In the genomic region with DNA sequence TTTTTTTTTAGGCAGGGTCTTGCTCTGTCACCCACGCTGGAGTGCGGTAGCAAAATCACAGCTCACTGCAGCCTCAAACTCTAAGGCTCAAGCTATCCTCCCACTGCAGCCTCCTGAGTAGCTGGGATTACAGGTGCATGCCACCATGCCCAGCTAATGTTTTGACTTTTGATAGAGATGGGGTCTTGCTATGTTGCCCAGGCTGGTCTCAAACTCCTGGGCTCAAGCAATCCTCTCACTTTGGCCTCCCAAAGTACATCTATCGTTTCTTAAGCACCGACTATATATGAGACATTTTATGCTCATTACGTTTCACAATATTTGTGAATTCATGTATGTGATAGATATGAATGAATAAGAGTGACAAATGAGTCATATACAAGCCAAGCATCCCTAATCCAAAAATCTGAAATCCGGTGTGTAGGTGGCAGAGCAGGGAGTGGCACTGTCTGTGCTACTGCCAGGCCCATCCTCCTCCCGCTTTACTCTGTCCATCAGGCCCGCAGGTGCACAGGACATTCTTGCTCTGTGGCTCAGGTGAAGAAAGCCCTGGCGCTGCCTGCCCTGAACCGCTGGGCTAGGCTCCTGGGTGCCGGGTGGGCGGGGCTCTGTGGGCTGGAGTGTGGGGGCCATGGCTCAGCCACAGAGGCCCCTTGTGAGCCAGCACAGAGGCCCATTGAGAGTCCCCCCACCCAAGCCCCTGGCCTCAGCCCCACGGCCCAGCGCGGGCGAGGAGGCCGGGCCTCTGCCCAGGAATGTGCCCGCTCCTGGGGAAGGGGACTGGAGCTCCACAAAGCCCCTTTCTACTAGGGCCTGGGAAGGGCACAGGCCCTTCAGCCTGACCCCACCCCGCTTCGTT, we compare ENCODE assay signal across 15 cellular contexts. TPM values are rescaled to one million over a fixed set of nuclear protein-coding genes. Genes with fewer than 3 reads are reported as not detected.
DNase-seq lines count a peak whose midpoint lies in the region; ATAC-seq and TF ChIP-seq lines count a peak whose summit lies in the region.
"Had no signal": no experiment of that assay in that cellular context is flagged by ENCODE, and none has a peak within 500 bp of the region (broad histone marks: within the 10 kb centered on the region; RNA-seq: fewer than 3 reads in every experiment).

No MANE protein-coding gene starts in this region.

- dilution Hi-C loops in mammary epithelial cell (cut with HindIII; ENCODE audit: low sequenced_read_pairs): no loop called here

- H3K9me3 Mint-ChIP-seq in nephron progenitor cell: no peaks in the 10 kb centered on the region
- H3K9me3 Mint-ChIP-seq: CD4-positive, alpha-beta memory T cell had no signal

- H3K36me3 ChIP-seq in left ventricle myocardium inferior (peaks cover 84% of the 10 kb centered on the region), mammary epithelial cell (ENCODE audit: insufficient read depth, low read length) (peaks cover 8% of the 10 kb centered on the region), tibial nerve (peaks cover 5 to 81% (median 7%) of the 10 kb centered on the region in 3 donors), left lung (peaks cover 0 to 81% of the 10 kb centered on the region in 2 donors)

- H3K4me3 ChIP-seq in left ventricle myocardium inferior (no peak overlapping the region), mammary epithelial cell (replicated peaks in 1 of 3; ENCODE audit: insufficient read depth in 1 of 3, low read depth in 2 of 3, low read length in 3 of 3) (no peak overlapping the region), tibial nerve (no peak overlapping the region), left lung (no peak overlapping the region)
- H3K4me3 ChIP-seq: MG63 had no signal

- ATAC-seq in left cardiac atrium (no peak), left lung (no peak)
- ATAC-seq: Panc1 had no signal

- H3K27me3 ChIP-seq in left ventricle myocardium inferior (ENCODE audit: low read depth) (no peaks in the 10 kb centered on the region), mammary epithelial cell (ENCODE audit: insufficient read depth, low read length) (no peaks in the 10 kb centered on the region), tibial nerve (no peaks in the 10 kb centered on the region), left lung (no peaks in the 10 kb centered on the region)
- H3K27me3 ChIP-seq: MG63 had no signal

- no peaks in the 10 kb centered on the region for H3K27me3 Mint-ChIP-seq in nephron progenitor cell (ENCODE audit: low read depth, poor library complexity)
- H3K27me3 Mint-ChIP-seq: CD4-positive, alpha-beta memory T cell had no signal

- BruUV-seq in mammary epithelial cell (replicated peaks; lab: Mats Ljungman, UMichigan): no TSS peak

- no peak overlapping the region for H3K9ac ChIP-seq in mammary epithelial cell (ENCODE audit: insufficient read depth, low read length)

- no peak overlapping the region for H3K4me3 Mint-ChIP-seq in nephron progenitor cell
- H3K4me3 Mint-ChIP-seq: CD4-positive, alpha-beta memory T cell had no signal

- intact Hi-C loops in left ventricle myocardium inferior (cut with micrococcal nuclease) (loop anchor here (10.0 kb wide), 1 partner anchor 63 kb away; no protein-coding TSS in a partner anchor), left cardiac atrium (cut with DNase I) (loop anchor here in 1 of 2 donors (10.0 kb wide), 1 partner anchor 73 kb away; no protein-coding TSS in a partner anchor), mammary epithelial cell (cut with micrococcal nuclease) (no loop called here), left lung (cut with DNase I) (no loop called here)

- in situ Hi-C loops in mammary epithelial cell (cut with MboI; ENCODE audit: low sequenced_read_pairs in 2 of 2): no loop called here

- peaks cover 16% of the 10 kb centered on the region for H3K36me3 Mint-ChIP-seq in nephron progenitor cell (ENCODE audit: low read depth)
- H3K36me3 Mint-ChIP-seq: CD4-positive, alpha-beta memory T cell had no signal

- no peaks in the 10 kb centered on the region for H4K20me1 ChIP-seq in mammary epithelial cell (ENCODE audit: insufficient read depth, low read length)

- H3K4me1 Mint-ChIP-seq in nephron progenitor cell: peaks cover 14% of the 10 kb centered on the region
- H3K4me1 Mint-ChIP-seq: CD4-positive, alpha-beta memory T cell had no signal

- DNase-seq in left ventricle myocardium inferior: no peak
- no peak for DNase-seq in left cardiac atrium
- peak; percentile 24 for DNase-seq in mammary epithelial cell
- DNase-seq in nephron progenitor cell: no peak
- no peak for DNase-seq in tibial nerve (ENCODE audit: low spot score in 2 of 2)
- no peak for DNase-seq in NCI-H748 (lab: John Stamatoyannopoulos, UW; ENCODE audit: unreplicated experiment)
- no peak for DNase-seq in left lung
- DNase-seq in hepatic stellate cell (ENCODE audit: low spot score): no peak
- DNase-seq: Calu3; CD4-positive, alpha-beta memory T cell; DMS53; MG63; NCI-H1092 treated with DMSO at 0.1 percent for 48 hours; NCI-H510A treated with DMSO at 0.1 percent for 48 hours had no signal

- H3K9me3 ChIP-seq in left ventricle myocardium inferior (replicated peaks) (no peaks in the 10 kb centered on the region), mammary epithelial cell (replicated peaks; ENCODE audit: insufficient read depth, low read length) (no peaks in the 10 kb centered on the region), tibial nerve (no peaks in the 10 kb centered on the region), left lung (no peaks in the 10 kb centered on the region)
- H3K9me3 ChIP-seq: MG63 had no signal

- H3K27ac Mint-ChIP-seq in nephron progenitor cell: peak overlapping the region; percentile 32
- H3K27ac Mint-ChIP-seq: CD4-positive, alpha-beta memory T cell had no signal

- WGBS in mammary epithelial cell (ENCODE audit: low coverage, missing lambda C conversion rate): 84% methylated on average over 15 of the region's 20 CpGs
- WGBS in tibial nerve, 2 donors: 47 to 57% methylated on average over 14 of the region's 20 CpGs

- H3K27ac ChIP-seq in left ventricle myocardium inferior (replicated peaks) (peak overlapping the region; percentile 90), mammary epithelial cell (ENCODE audit: insufficient read depth, low read depth, low read length) (no peak overlapping the region), tibial nerve (peak overlapping the region; percentile 24 to 97 (median 61)), left lung (no peak overlapping the region)

- H3K4me1 ChIP-seq in left ventricle myocardium inferior (peaks cover 52% of the 10 kb centered on the region), mammary epithelial cell (ENCODE audit: insufficient read depth, low read length) (peaks cover 4% of the 10 kb centered on the region), tibial nerve (peaks cover 7 to 81% (median 39%) of the 10 kb centered on the region in 4 donors), left lung (peaks cover 6% of the 10 kb centered on the region in 2 donors)

- TF ChIP-seq POLR2A in tibial nerve (IDR thresholded peaks at IDR 0.05): no peak

- TF ChIP-seq EP300 in tibial nerve (IDR thresholded peaks at IDR 0.05): peak in 1 of 2 donors; percentile 65

- no peak overlapping the region for H3K4me2 ChIP-seq in mammary epithelial cell (ENCODE audit: insufficient read depth, low read depth, low read length)

- CTCF ChIA-PET in mammary epithelial cell (lab: Charles Lee; ENCODE audit: low non-redundant PET): no interaction called here

- H2AFZ ChIP-seq in mammary epithelial cell (ENCODE audit: low read depth, low read length): no peak overlapping the region

- H3K79me2 ChIP-seq in mammary epithelial cell (ENCODE audit: insufficient read depth, low read length): no peaks in the 10 kb centered on the region

- TF ChIP-seq CTCF in left ventricle myocardium inferior (IDR thresholded peaks at IDR 0.05; ENCODE audit: borderline replicate concordance): no peak
- no peak for TF ChIP-seq CTCF in mammary epithelial cell (conservative IDR thresholded peaks at IDR 0.05 in 1 of 2, IDR thresholded peaks at IDR 0.05 in 1 of 2; ENCODE audit: extremely low read depth in 1 of 2, insufficient read depth in 1 of 2, low read depth in 1 of 2, low read length in 2 of 2)
- TF ChIP-seq CTCF in nephron progenitor cell (IDR thresholded peaks at IDR 0.05): no peak
- no peak for TF ChIP-seq CTCF in tibial nerve (IDR thresholded peaks at IDR 0.05)
- TF ChIP-seq CTCF in left lung (IDR thresholded peaks at IDR 0.05): no peak

RNA-seq across cellular contexts. Expression of gene HSPG2, which starts 45.3 kb away (rescaled TPM):
- total RNA-seq in left ventricle myocardium inferior (257 TPM), left cardiac atrium (100 to 1,000 TPM; 307 to 608 TPM), mammary epithelial cell (100 to 1,000 TPM; 187 to 207 TPM), tibial nerve (100 to 1,000 TPM; 292 to 486 (median 404) TPM), left lung (100 to 1,000 TPM; 324 to 434 TPM)
- 23.9 TPM for polyA plus RNA-seq in mammary epithelial cell
- polyA minus RNA-seq in mammary epithelial cell: 121 TPM
- polyA plus RNA-seq: CD4-positive, alpha-beta memory T cell had no signal

Comparison
In these comparisons a context has a peak if more than half of its experiments do, and no peak if none do; other contexts are left out.
1. H3K27ac ChIP-seq: peak in left ventricle myocardium inferior (single experiment) and tibial nerve (4 of 4); none in mammary epithelial cell (single experiment) and left lung (0 of 2).